Comparison of ENCODE assay signal across 7 cellular contexts in the genomic region with DNA sequence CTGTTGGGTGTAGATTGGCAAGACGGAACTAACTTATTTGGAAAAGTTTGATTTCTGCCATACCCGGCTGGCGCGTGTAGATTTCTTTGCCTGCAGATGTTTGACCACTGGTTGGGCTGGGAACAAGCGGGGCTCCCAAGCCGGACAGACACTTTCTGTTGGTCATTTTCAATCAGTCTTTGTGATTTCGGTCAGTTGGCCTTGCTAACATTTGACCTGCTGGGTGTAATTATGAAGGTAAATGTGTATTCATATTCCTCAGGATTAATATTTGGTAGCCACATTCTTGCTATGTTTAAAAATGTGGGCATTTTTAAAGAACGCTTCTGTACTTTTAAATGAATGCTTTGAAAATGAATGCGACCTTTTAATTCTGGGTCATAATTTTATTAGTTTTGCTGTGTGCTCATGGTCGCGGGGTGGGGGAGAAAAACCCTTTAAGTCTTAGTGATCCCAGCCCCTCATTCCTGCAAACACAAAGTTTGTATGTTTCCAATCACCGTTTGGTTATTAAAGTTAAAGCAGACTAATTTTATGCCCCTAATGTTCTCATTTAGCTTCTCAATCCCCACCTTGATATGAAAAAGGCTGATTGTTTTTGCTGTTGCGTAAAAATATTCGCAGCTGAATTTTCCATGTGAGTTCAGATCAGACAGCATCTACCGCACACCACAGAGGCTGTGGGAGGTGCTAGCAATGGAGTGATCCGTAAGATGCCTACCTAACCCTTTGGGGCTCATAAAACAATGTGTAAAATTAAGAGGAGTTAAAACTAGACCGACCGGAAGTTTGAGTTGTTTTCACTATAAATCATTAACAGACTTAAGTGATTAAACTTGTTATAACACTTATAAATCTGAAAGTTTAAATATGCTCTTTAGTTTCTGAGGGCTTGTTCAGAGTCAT. TPM values are rescaled to one million over a fixed set of nuclear protein-coding genes. Genes with fewer than 3 reads are reported as not detected.
DNase-seq lines count a peak whose midpoint lies in the region; ATAC-seq and TF ChIP-seq lines count a peak whose summit lies in the region.

No MANE protein-coding gene starts in this region.

- H3K27ac Mint-ChIP-seq in brain (peak overlapping the region in 3 of 5 experiments; percentile 16 to 57 (median 31)), memory B cell (no peak overlapping the region)

- peak overlapping the region; percentile 75 to 88 (median 85) for H3K4me3 Mint-ChIP-seq in brain
- H3K4me3 Mint-ChIP-seq in memory B cell: peak overlapping the region; percentile 35

- H3K27me3 Mint-ChIP-seq in brain (peaks cover 91% of the 10 kb centered on the region), memory B cell (peaks cover 15% of the 10 kb centered on the region)

- H3K9me3 Mint-ChIP-seq in brain: peaks cover 0 to 6% (median 4%) of the 10 kb centered on the region in 5 experiments
- H3K9me3 Mint-ChIP-seq in memory B cell: peaks cover 3% of the 10 kb centered on the region

- H3K36me3 Mint-ChIP-seq in brain (no peaks in the 10 kb centered on the region), memory B cell (peaks cover 7% of the 10 kb centered on the region)

- no peak for TF ChIP-seq CTCF in brain (conservative IDR thresholded peaks at IDR 0.05)

- H3K4me1 Mint-ChIP-seq in brain: peaks cover 17% of the 10 kb centered on the region
- peaks cover 9% of the 10 kb centered on the region for H3K4me1 Mint-ChIP-seq in memory B cell

- ATAC-seq in memory B cell (ENCODE audit: low read depth) (no peak), HG02981 (IDR thresholded peaks at IDR 0.05; ENCODE audit: unreplicated experiment) (no peak), GM19035 (IDR thresholded peaks at IDR 0.05; ENCODE audit: unreplicated experiment) (no peak)

- DNase-seq in T-helper 2 cell (peak in 3 of 5 experiments; percentile 25 to 89 (median 55)), memory B cell (ENCODE audit: low spot score in 2 of 2) (no peak), NCI-H510A (lab: John Stamatoyannopoulos, UW) (no peak)
- DNase-seq in stimulated activated naive CD4-positive, alpha-beta T cell (lab: John Stamatoyannopoulos, UW): peak in 4 of 6 experiments; percentile 44 to 58 (median 52)

RNA-seq across cellular contexts. Expression of a gene that starts 1.5 kb away (rescaled TPM):
- polyA plus RNA-seq in brain (ENCODE audit: insufficient read depth, low read depth, low replicate concordance): 5.7 TPM

Comparison
In these comparisons a context has a peak if more than half of its experiments do, and no peak if none do; other contexts are left out.
1. DNase-seq: peak in T-helper 2 cell (3 of 5) and stimulated activated naive CD4-positive, alpha-beta T cell (4 of 6); none in memory B cell (0 of 2) and NCI-H510A (single experiment).